ENCODE assay signal across 25 cellular contexts in genomic region chr21:15986277-15986676, GRCh38.
DNase-seq lines count a peak whose midpoint lies in the region; ATAC-seq and TF ChIP-seq lines count a peak whose summit lies in the region.
"Had no signal": no experiment of that assay in that cellular context is flagged by ENCODE, and none has a peak within 500 bp of the region (broad histone marks: within the 10 kb centered on the region; RNA-seq: fewer than 3 reads in every experiment).

No MANE protein-coding gene starts in this region.

- H3K9me3 ChIP-seq in cardiac muscle cell (ENCODE audit: low read depth) (no peaks in the 10 kb centered on the region), WERI-Rb-1 (ENCODE audit: severe bottlenecking) (no peaks in the 10 kb centered on the region), smooth muscle cell (replicated peaks; ENCODE audit: low read depth) (no peaks in the 10 kb centered on the region)
- H3K9me3 ChIP-seq: Caco-2, heart left ventricle, Peyer's patch, psoas muscle, spleen, transverse colon had no signal

- no peaks in the 10 kb centered on the region for H3K79me2 ChIP-seq in smooth muscle cell (ENCODE audit: low read depth)

- H3K27ac ChIP-seq in cardiac muscle cell (no peak overlapping the region), WERI-Rb-1 (no peak overlapping the region), smooth muscle cell (ENCODE audit: low read depth) (no peak overlapping the region)
- H3K27ac ChIP-seq: heart left ventricle, Peyer's patch, psoas muscle, SK-N-MC, spleen, transverse colon had no signal

- intact Hi-C loops in left cardiac atrium (cut with DNase I) = no loop called here

- H3K4me1 ChIP-seq in cardiac muscle cell (ENCODE audit: low read depth) = peaks cover 13% of the 10 kb centered on the region
- no peaks in the 10 kb centered on the region for H3K4me1 ChIP-seq in smooth muscle cell (ENCODE audit: low read depth)
- H3K4me1 ChIP-seq: Caco-2, heart left ventricle, Peyer's patch, psoas muscle, spleen, transverse colon had no signal

- H3K27me3 ChIP-seq in cardiac muscle cell (no peaks in the 10 kb centered on the region), WERI-Rb-1 (ENCODE audit: insufficient read depth, low read depth, severe bottlenecking) (no peaks in the 10 kb centered on the region), smooth muscle cell (ENCODE audit: low read depth) (no peaks in the 10 kb centered on the region)
- H3K27me3 ChIP-seq: heart left ventricle, Peyer's patch, spleen, transverse colon had no signal

- no peak overlapping the region for H3K4me2 ChIP-seq in smooth muscle cell

- TF ChIP-seq CTCF in cardiac muscle cell (IDR thresholded peaks at IDR 0.05; ENCODE audit: low read depth, low read length) (no peak), WERI-Rb-1 (IDR thresholded peaks at IDR 0.05; ENCODE audit: low read depth, low read length) (no peak), smooth muscle cell (IDR thresholded peaks at IDR 0.05; ENCODE audit: borderline replicate concordance, insufficient read depth, poor library complexity, severe bottlenecking) (no peak)

- H3K9ac ChIP-seq in smooth muscle cell (ENCODE audit: low read depth) = no peak overlapping the region

- H2AFZ ChIP-seq in smooth muscle cell (ENCODE audit: low read depth) = peak overlapping the region; percentile 39

- H4K20me1 ChIP-seq in smooth muscle cell (ENCODE audit: low read depth) = no peaks in the 10 kb centered on the region

- H3K36me3 ChIP-seq in cardiac muscle cell = no peaks in the 10 kb centered on the region
- no peaks in the 10 kb centered on the region for H3K36me3 ChIP-seq in WERI-Rb-1
- no peaks in the 10 kb centered on the region for H3K36me3 ChIP-seq in smooth muscle cell (ENCODE audit: low read depth)
- H3K36me3 ChIP-seq: heart left ventricle, Peyer's patch, spleen, transverse colon had no signal

- DNase-seq in cardiac muscle cell (ENCODE audit: low read depth in 1 of 2, low spot score in 1 of 2) (peak; percentile 38 to 45), left cardiac atrium (no peak), WERI-Rb-1 (peak; percentile 12), left lobe of liver (ENCODE audit: low spot score) (no peak), smooth muscle cell (lab: John Stamatoyannopoulos, UW; ENCODE audit: unreplicated experiment) (no peak), DMS53 (lab: John Stamatoyannopoulos, UW) (no peak), SIG-M5 treated with dmso at 0.1 percent for 504 hours (lab: John Stamatoyannopoulos, UW; ENCODE audit: unreplicated experiment) (no peak), superior temporal gyrus (ENCODE audit: extremely low spot score) (no peak)
- DNase-seq: activated CD8-positive, alpha-beta T cell treated with anti-CD3 and anti-CD28 coated beads for 36 hours; activated gamma-delta T cell treated with Interleukin-2 at 50 U/mL for 16 hours; Caco-2; heart left ventricle; Karpas-422; left ventricle myocardium superior; NCI-H1048; NCI-H187 treated with DMSO at 0.1 percent for 48 hours; NCI-H345; Peyer's patch; psoas muscle; spleen; stimulated activated naive CD8-positive, alpha-beta T cell treated with anti-CD3 and anti-CD28 coated beads, Interleukin-15, amount 100 ng/mL, for 72 hours; transverse colon had no signal

- 43% methylated on average over 1 of the region's 1 CpG for WGBS in smooth muscle cell (ENCODE audit: low lambda C conversion rate)

- no peaks in the 10 kb centered on the region for H3F3A ChIP-seq in smooth muscle cell (ENCODE audit: low read depth)

- ATAC-seq in left cardiac atrium = no peak
- ATAC-seq in left lobe of liver = peak; percentile 43
- ATAC-seq: activated CD4-positive, CD25-positive, alpha-beta regulatory T cell treated with anti-CD3 and anti-CD28 coated beads, Interleukin-2, amount 50 U/mL, for 24 hours; activated CD8-positive, alpha-beta T cell treated with anti-CD3 and anti-CD28 coated beads for 36 hours; HCT116; heart left ventricle; left ventricle myocardium superior; psoas muscle; stimulated activated naive CD8-positive, alpha-beta T cell treated with anti-CD3 and anti-CD28 coated beads, Interleukin-15, amount 100 ng/mL, for 72 hours had no signal

- no peak overlapping the region for H3K4me3 ChIP-seq in cardiac muscle cell
- no peak overlapping the region for H3K4me3 ChIP-seq in WERI-Rb-1 (ENCODE audit: low read depth, low read length)
- H3K4me3 ChIP-seq in smooth muscle cell = no peak overlapping the region
- H3K4me3 ChIP-seq: heart left ventricle, Peyer's patch, psoas muscle, SK-N-MC, spleen, transverse colon had no signal

Comparison
In these comparisons a context has a peak if more than half of its experiments do, and no peak if none do; other contexts are left out.
1. DNase-seq: peak in cardiac muscle cell (2 of 2) and WERI-Rb-1 (single experiment); none in left cardiac atrium (single experiment), left lobe of liver (single experiment), smooth muscle cell (single experiment), DMS53 (single experiment), SIG-M5 treated with dmso at 0.1 percent for 504 hours (single experiment) and superior temporal gyrus (single experiment).